ENCODE assay signal across 10 cellular contexts in the genomic region with DNA sequence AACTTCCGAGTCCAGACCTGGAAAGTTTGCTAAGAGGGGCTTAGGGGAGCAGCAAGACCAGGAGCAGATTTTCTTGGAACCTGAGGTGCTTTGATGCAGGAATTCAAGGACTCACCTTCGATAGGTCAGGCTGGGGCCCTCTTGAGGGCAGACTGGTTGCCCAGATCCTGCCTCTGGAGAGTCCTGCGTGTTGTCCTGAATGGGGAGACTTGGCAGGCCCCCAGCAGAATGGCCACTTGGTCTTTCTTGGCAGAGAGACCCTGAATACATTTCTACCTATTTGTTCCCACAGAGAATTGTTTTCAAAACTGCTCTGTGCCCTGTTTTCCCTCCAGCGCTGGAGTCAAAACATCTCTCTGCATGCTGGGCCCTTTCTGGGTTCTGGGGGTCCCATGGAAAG. TPM values are rescaled to one million over a fixed set of nuclear protein-coding genes. Genes with fewer than 3 reads are reported as not detected.
DNase-seq lines count a peak whose midpoint lies in the region; ATAC-seq, FAIRE-seq and TF ChIP-seq lines count a peak whose summit lies in the region.
"Had no signal": no experiment of that assay in that cellular context is flagged by ENCODE, and none has a peak within 500 bp of the region (broad histone marks: within the 10 kb centered on the region; RNA-seq: fewer than 3 reads in every experiment).

No MANE protein-coding gene starts in this region.

- no peak for ATAC-seq in T-cell (replicated peaks in 1 of 4)
- ATAC-seq in stimulated activated naive CD8-positive, alpha-beta T cell treated with anti-CD3 and anti-CD28 coated beads, Interleukin-15, Interleukin-2, amounts not matched to agents 100 U/mL and 50 U/mL, for 24 hours: no peak
- ATAC-seq in GM18858 (IDR thresholded peaks at IDR 0.05; ENCODE audit: unreplicated experiment): no peak
- no peak for ATAC-seq in HG03095 (IDR thresholded peaks at IDR 0.05; ENCODE audit: unreplicated experiment)

- peak overlapping the region; percentile 94 to 99 for H3K27ac Mint-ChIP-seq in T-cell

- H3K4me3 ChIP-seq in left ventricle myocardium inferior: peak overlapping the region; percentile 97
- H3K4me3 ChIP-seq in small intestine (ENCODE audit: low read depth in 1 of 2, low read length in 2 of 2): no peak overlapping the region

- in situ Hi-C loops in G401 (cut with HindIII; ENCODE audit: low sequenced_read_pairs): no loop called here

- no peak for TF ChIP-seq CTCF in left ventricle myocardium inferior (IDR thresholded peaks at IDR 0.05; ENCODE audit: borderline replicate concordance)

- H3K27me3 ChIP-seq in left ventricle myocardium inferior (ENCODE audit: low read depth) (no peaks in the 10 kb centered on the region), small intestine (ENCODE audit: control insufficient read depth in 2 of 2, insufficient read depth in 2 of 2, low read length in 2 of 2) (no peaks in the 10 kb centered on the region)

- H3K36me3 Mint-ChIP-seq in T-cell: peaks cover 22% of the 10 kb centered on the region

- POLR2A ChIA-PET in T-cell (lab: Charles Lee): no interaction called here

- no peak for FAIRE-seq in small intestine (lab: Jason Lieb, UNC)
- FAIRE-seq: D721Med had no signal

- no peaks in the 10 kb centered on the region for H3K9me3 Mint-ChIP-seq in T-cell

- H3K27me3 Mint-ChIP-seq in T-cell: no peaks in the 10 kb centered on the region

- H3K4me1 ChIP-seq in left ventricle myocardium inferior: peaks cover 83% of the 10 kb centered on the region
- peaks cover 36 to 41% of the 10 kb centered on the region in 2 donors for H3K4me1 ChIP-seq in small intestine (ENCODE audit: control insufficient read depth in 2 of 2, insufficient read depth in 1 of 2, low read depth in 1 of 2, low read length in 1 of 2)

- peak; percentile 42 for DNase-seq in G401 (ENCODE audit: low spot score)
- DNase-seq in T-cell: no peak
- peak; percentile 68 for DNase-seq in left ventricle myocardium inferior
- DNase-seq in stimulated activated naive CD8-positive, alpha-beta T cell treated with anti-CD3 and anti-CD28 coated beads, Interleukin-15, Interleukin-2, amounts not matched to agents 100 U/mL and 50 U/mL, for 24 hours: peak; percentile 3
- no peak for DNase-seq in small intestine
- DNase-seq: amniotic stem cell, SHP77 treated with DMSO at 0.1 percent for 48 hours had no signal

- H3K27ac ChIP-seq in left ventricle myocardium inferior (replicated peaks): peak overlapping the region; percentile 100
- H3K27ac ChIP-seq in small intestine (ENCODE audit: low read depth in 1 of 2, low read length in 1 of 2): no peak overlapping the region

- H3K4me3 Mint-ChIP-seq in T-cell: peak overlapping the region; percentile 94 to 99 (median 96)

- peaks cover 67 to 72% (median 71%) of the 10 kb centered on the region in 3 donors for H3K4me1 Mint-ChIP-seq in T-cell

- WGBS in small intestine, 3 donors: 54 to 67% (median 66%) methylated on average over 4 of the region's 4 CpGs

- intact Hi-C loops in left ventricle myocardium inferior (cut with micrococcal nuclease): loop anchor here (10.0 kb wide), 1 partner anchor 64 kb away; no protein-coding TSS in a partner anchor

- H3K36me3 ChIP-seq in left ventricle myocardium inferior (no peaks in the 10 kb centered on the region), small intestine (ENCODE audit: control insufficient read depth in 2 of 2, insufficient read depth in 2 of 2, low read length in 2 of 2) (no peaks in the 10 kb centered on the region)

- CTCF ChIA-PET in T-cell (lab: Charles Lee): no interaction called here

- H3K9me3 ChIP-seq in left ventricle myocardium inferior (replicated peaks): no peaks in the 10 kb centered on the region
- H3K9me3 ChIP-seq in small intestine (ENCODE audit: control insufficient read depth, low read depth): no peaks in the 10 kb centered on the region

RNA-seq across cellular contexts. Expression of gene KLF13, which starts 4.2 kb away (rescaled TPM):
- 7.6 and 14.2 TPM in 2 replicates for total RNA-seq in G401 (2014; rRNA removed; shearing (Covaris generic))
- 100 to 1,000 TPM; 218 to 327 (median 288) TPM for total RNA-seq in T-cell
- 62.3 TPM for total RNA-seq in left ventricle myocardium inferior
- 10 to 100 TPM; 50.6 to 61.3 (median 51.9) TPM for polyA plus RNA-seq in small intestine

Comparison
In these comparisons a context has a peak if more than half of its experiments do, and no peak if none do; other contexts are left out.
1. DNase-seq: peak in G401 (single experiment), left ventricle myocardium inferior (single experiment) and stimulated activated naive CD8-positive, alpha-beta T cell treated with anti-CD3 and anti-CD28 coated beads, Interleukin-15, Interleukin-2, amounts not matched to agents 100 U/mL and 50 U/mL, for 24 hours (single experiment); none in T-cell (0 of 34) and small intestine (single experiment).